In the genomic region with DNA sequence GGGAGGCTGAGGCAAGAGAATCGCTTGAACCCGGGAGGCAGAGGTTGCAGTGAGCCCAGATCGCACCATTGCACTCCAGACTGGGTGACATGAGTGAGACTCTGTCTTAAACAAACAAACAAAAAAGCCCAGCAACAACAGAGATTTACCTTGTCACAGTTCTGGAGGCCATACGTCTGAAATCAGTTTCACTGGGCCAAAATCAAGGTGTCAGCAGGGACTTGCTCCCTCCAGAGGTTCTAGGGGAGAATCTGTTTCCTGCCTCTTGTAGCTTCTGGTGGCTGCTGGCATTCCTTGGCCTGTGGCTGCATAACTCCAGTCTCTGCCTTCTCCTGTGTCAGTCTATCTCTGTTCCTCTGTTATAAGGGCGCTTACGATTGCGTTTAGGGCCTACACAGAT, we compare ENCODE assay signal across 11 cellular contexts. TPM values are rescaled to one million over a fixed set of nuclear protein-coding genes. Genes with fewer than 3 reads are reported as not detected.
A peak's percentile ranks its signal among the peaks of the same experiment; 100 is the strongest.
DNase-seq lines count a peak whose midpoint lies in the region; ATAC-seq and TF ChIP-seq lines count a peak whose summit lies in the region.
"Had no signal": no experiment of that assay in that cellular context is flagged by ENCODE, and none has a peak within 500 bp of the region (broad histone marks: within the 10 kb centered on the region; RNA-seq: fewer than 3 reads in every experiment).

No MANE protein-coding gene starts in this region.

- H3K36me3 Mint-ChIP-seq in CD4-positive, alpha-beta memory T cell, result peaks cover 20 to 22% of the 10 kb centered on the region in 2 donors
- peaks cover 11% of the 10 kb centered on the region for H3K36me3 Mint-ChIP-seq in activated CD8-positive, alpha-beta T cell treated with anti-CD3 and anti-CD28 coated beads, Interleukin-2, amount 10 ng/mL, durations not matched to agents 7 days and 5 days (ENCODE audit: low read depth)
- peaks cover 12% of the 10 kb centered on the region for H3K36me3 Mint-ChIP-seq in memory B cell

- peak overlapping the region; percentile 82 to 100 (median 100) for H3K4me3 Mint-ChIP-seq in CD4-positive, alpha-beta memory T cell
- H3K4me3 Mint-ChIP-seq in activated CD8-positive, alpha-beta T cell treated with anti-CD3 and anti-CD28 coated beads, Interleukin-2, amount 10 ng/mL, durations not matched to agents 7 days and 5 days, result peak overlapping the region; percentile 100
- peak overlapping the region; percentile 99 for H3K4me3 Mint-ChIP-seq in memory B cell

- H3K36me3 ChIP-seq in CD4-positive, alpha-beta memory T cell (ENCODE audit: insufficient read depth, low read length), result no peaks in the 10 kb centered on the region
- H3K36me3 ChIP-seq in vagina, result no peaks in the 10 kb centered on the region
- H3K36me3 ChIP-seq: colonic mucosa had no signal

- H3K4me1 ChIP-seq in CD4-positive, alpha-beta memory T cell (ENCODE audit: insufficient read depth, low read length), result peaks cover 32% of the 10 kb centered on the region
- H3K4me1 ChIP-seq in vagina, result peaks cover 30% of the 10 kb centered on the region
- H3K4me1 ChIP-seq: colonic mucosa had no signal

- H3K9me3 Mint-ChIP-seq in CD4-positive, alpha-beta memory T cell, result peaks cover 0 to 2% (median 0%) of the 10 kb centered on the region in 8 donors
- no peaks in the 10 kb centered on the region for H3K9me3 Mint-ChIP-seq in activated CD8-positive, alpha-beta T cell treated with anti-CD3 and anti-CD28 coated beads, Interleukin-2, amount 10 ng/mL, durations not matched to agents 7 days and 5 days (ENCODE audit: insufficient read depth)
- no peaks in the 10 kb centered on the region for H3K9me3 Mint-ChIP-seq in memory B cell

- no peaks in the 10 kb centered on the region for H3K27me3 ChIP-seq in CD4-positive, alpha-beta memory T cell (ENCODE audit: insufficient read depth, low read length)
- H3K27me3 ChIP-seq in vagina, result no peaks in the 10 kb centered on the region
- H3K27me3 ChIP-seq: colonic mucosa, tibial nerve had no signal

- POLR2A ChIA-PET in CD4-positive, alpha-beta memory T cell (lab: Charles Lee; ENCODE audit: partially characterized antibody), result interaction anchor here (0.7 kb wide), 1 partner anchor 11 kb away, joined by 3 read pairs; no protein-coding TSS in a partner anchor
- POLR2A ChIA-PET in activated CD8-positive, alpha-beta T cell treated with anti-CD3 and anti-CD28 coated beads, Interleukin-2, amount 10 ng/mL, durations not matched to agents 7 days and 5 days (lab: Charles Lee), result interaction anchor here (0.6 kb wide), 2 partner anchors 63 to 443 kb away, joined by 3 to 4 read pairs; partner anchors contain the start of gene ATM

- H3K9me3 ChIP-seq in CD4-positive, alpha-beta memory T cell (ENCODE audit: control insufficient read depth in 1 of 2, low read length in 2 of 2), result no peaks in the 10 kb centered on the region
- H3K9me3 ChIP-seq in vagina, result no peaks in the 10 kb centered on the region
- H3K9me3 ChIP-seq: colonic mucosa, tibial nerve had no signal

- peak in 1 of 5 donors; percentile 3 for DNase-seq in CD4-positive, alpha-beta memory T cell
- peak; percentile 6 for DNase-seq in H4 (ENCODE audit: low spot score)
- no peak for DNase-seq in activated CD8-positive, alpha-beta T cell treated with anti-CD3 and anti-CD28 coated beads, Interleukin-2, amount 10 ng/mL, durations not matched to agents 7 days and 5 days
- DNase-seq in memory B cell (ENCODE audit: low spot score in 2 of 2), result no peak
- DNase-seq in SW480 (ENCODE audit: low spot score), result no peak
- DNase-seq in vagina (ENCODE audit: extremely low spot score in 2 of 2), result no peak
- DNase-seq in stimulated activated naive CD4-positive, alpha-beta T cell (lab: John Stamatoyannopoulos, UW), result no peak
- no peak for DNase-seq in ureter (ENCODE audit: low spot score)
- DNase-seq: colonic mucosa; stimulated activated CD4-positive, alpha-beta T cell treated with anti-CD3 and anti-CD28 coated beads, Interleukin-15, amount 100 ng/mL, for 24 hours had no signal

- H3K27ac Mint-ChIP-seq in CD4-positive, alpha-beta memory T cell, result peak overlapping the region in 5 of 7 donors; percentile 38 to 99 (median 77)
- peak overlapping the region; percentile 51 for H3K27ac Mint-ChIP-seq in activated CD8-positive, alpha-beta T cell treated with anti-CD3 and anti-CD28 coated beads, Interleukin-2, amount 10 ng/mL, durations not matched to agents 7 days and 5 days
- peak overlapping the region; percentile 7 for H3K27ac Mint-ChIP-seq in memory B cell

- no peaks in the 10 kb centered on the region for H3K27me3 Mint-ChIP-seq in CD4-positive, alpha-beta memory T cell
- H3K27me3 Mint-ChIP-seq in activated CD8-positive, alpha-beta T cell treated with anti-CD3 and anti-CD28 coated beads, Interleukin-2, amount 10 ng/mL, durations not matched to agents 7 days and 5 days (ENCODE audit: low read depth), result no peaks in the 10 kb centered on the region
- H3K27me3 Mint-ChIP-seq in memory B cell, result no peaks in the 10 kb centered on the region

- H3K4me3 ChIP-seq in CD4-positive, alpha-beta memory T cell (ENCODE audit: low read length in 2 of 2), result no peak overlapping the region
- H3K4me3 ChIP-seq in vagina, result no peak overlapping the region

- peaks cover 35 to 60% (median 49%) of the 10 kb centered on the region in 4 donors for H3K4me1 Mint-ChIP-seq in CD4-positive, alpha-beta memory T cell
- H3K4me1 Mint-ChIP-seq in activated CD8-positive, alpha-beta T cell treated with anti-CD3 and anti-CD28 coated beads, Interleukin-2, amount 10 ng/mL, durations not matched to agents 7 days and 5 days (ENCODE audit: low read depth), result peaks cover 31% of the 10 kb centered on the region
- H3K4me1 Mint-ChIP-seq in memory B cell, result peaks cover 37% of the 10 kb centered on the region

- H3K27ac ChIP-seq in CD4-positive, alpha-beta memory T cell (ENCODE audit: low read depth, low read length), result no peak overlapping the region
- no peak overlapping the region for H3K27ac ChIP-seq in vagina
- H3K27ac ChIP-seq: colonic mucosa, tibial nerve had no signal

- TF ChIP-seq POLR2A in vagina (IDR thresholded peaks at IDR 0.05), result no peak

- TF ChIP-seq CTCF in vagina (IDR thresholded peaks at IDR 0.05), result no peak

- CTCF ChIA-PET in CD4-positive, alpha-beta memory T cell (lab: Charles Lee; ENCODE audit: partially characterized antibody), result interaction anchor here (0.9 to 3.1 kb wide), 4 partner anchors 9 to 1103 kb away, joined by 3 to 15 read pairs (median 4); partner anchors contain the start of gene CUL5
- CTCF ChIA-PET in activated CD8-positive, alpha-beta T cell treated with anti-CD3 and anti-CD28 coated beads, Interleukin-2, amount 10 ng/mL, durations not matched to agents 7 days and 5 days (lab: Charles Lee), result interaction anchor here (1.2 to 2.7 kb wide), 3 partner anchors 10 to 31 kb away, joined by 3 to 9 read pairs (median 7); no protein-coding TSS in a partner anchor

- ATAC-seq in activated CD8-positive, alpha-beta T cell treated with anti-CD3 and anti-CD28 coated beads, Interleukin-2, amount 10 ng/mL, durations not matched to agents 7 days and 5 days, result no peak
- no peak for ATAC-seq in memory B cell (ENCODE audit: low read depth)

- intact Hi-C loops in CD4-positive, alpha-beta memory T cell (cut with micrococcal nuclease), result loop anchor here (5.0 to 10.0 kb wide), 3 partner anchors 172 to 544 kb away; partner anchors contain the start of genes ACAT1, ATM, NPAT and POGLUT3
- intact Hi-C loops in vagina (cut with DNase I), result no loop called here

RNA-seq across cellular contexts. Expression of gene DDX10, which starts 1.5 kb away (rescaled TPM):
- 10 to 100 TPM; 17.4 to 18.2 TPM for total RNA-seq in CD4-positive, alpha-beta memory T cell
- 10 to 100 TPM; 15.7 to 16.1 TPM for polyA plus RNA-seq in CD4-positive, alpha-beta memory T cell
- 17.2 and 26.3 TPM in 2 replicates for total RNA-seq in H4 (2014; rRNA removed; shearing (Covaris generic))
- total RNA-seq in activated CD8-positive, alpha-beta T cell treated with anti-CD3 and anti-CD28 coated beads, Interleukin-2, amount 10 ng/mL, durations not matched to agents 7 days and 5 days, result 10 to 100 TPM; 26.3 to 31.6 TPM
- 23.8 TPM for total RNA-seq in vagina
- 50.4 TPM for total RNA-seq in ureter

Comparison
In these comparisons a context has a peak if more than half of its experiments do, and no peak if none do; other contexts are left out.
1. H3K27ac Mint-ChIP-seq: peak in every context shown above with its lines; median percentile 77 in CD4-positive, alpha-beta memory T cell; 51 in activated CD8-positive, alpha-beta T cell treated with anti-CD3 and anti-CD28 coated beads, Interleukin-2, amount 10 ng/mL, durations not matched to agents 7 days and 5 days; 7 in memory B cell.